Comparison of ENCODE assay signal across 40 cellular contexts in genomic region chr21:21203822-21204339, GRCh38.
"Had no signal": no experiment of that assay in that cellular context is flagged by ENCODE, and none has a peak within 500 bp of the region (broad histone marks: within the 10 kb centered on the region; RNA-seq: fewer than 3 reads in every experiment).

No MANE protein-coding gene starts in this region.

- H3K36me3 ChIP-seq: adrenal gland, ascending aorta, brain microvascular endothelial cell, cardiac muscle cell had no signal

- H3K4me3 ChIP-seq: adrenal gland, ascending aorta, body of pancreas, breast epithelium, cardiac muscle cell had no signal

- H3K27ac ChIP-seq: adrenal gland, ascending aorta, body of pancreas, brain microvascular endothelial cell, breast epithelium, cardiac muscle cell had no signal

- FAIRE-seq: astrocyte, bronchial epithelial cell had no signal

- H3K27ac Mint-ChIP-seq: activated naive CD4-positive, alpha-beta T cell treated with anti-CD3 and anti-CD28 coated beads for 36 hours; activated naive CD4-positive, alpha-beta T cell treated with anti-CD3 and anti-CD28 coated beads, Interleukin-2, amount 10 ng/mL, durations not matched to agents 7 days and 5 days; activated naive CD4-positive, alpha-beta T cell treated with anti-CD3 and anti-CD28 coated beads, Interleukin-2, amount 50 U/mL, for 24 hours; activated naive CD4-positive, alpha-beta T cell treated with anti-CD3 and anti-CD28 coated beads, Interleukin-2, amount 50 U/mL, for 72 hours; activated naive CD8-positive, alpha-beta T cell; activated naive CD8-positive, alpha-beta T cell treated with anti-CD3 and anti-CD28 coated beads for 36 hours; activated naive CD8-positive, alpha-beta T cell treated with anti-CD3 and anti-CD28 coated beads, Interleukin-2, amount 10 ng/mL, durations not matched to agents 7 days and 5 days; activated naive CD8-positive, alpha-beta T cell treated with anti-CD3 and anti-CD28 coated beads, Interleukin-2, amount 50 U/mL, for 24 hours; activated T-cell treated with anti-CD3 and anti-CD28 coated beads, Interleukin-2, amount 50 U/mL, for 24 hours; activated T-cell treated with anti-CD3 and anti-CD28 coated beads, Interleukin-2, amount 50 U/mL, for 72 hours; activated T-helper 1 cell treated with anti-CD3 and anti-CD28 coated beads, Interleukin-12 subunit alpha, Interleukin-12 subunit beta, Interleukin-2, Interleukin-4 antibody, amounts not matched to agents 30 ng/mL and 10 ng/mL and 1 ng/mL, durations not matched to agents 14 hours and 24 hours and 36 hours; activated T-helper 17 cell treated with anti-CD3 and anti-CD28 coated beads, Interleukin-2, amount 50 U/mL, for 72 hours; activated T-helper 2 cell treated with anti-CD3 and anti-CD28 coated beads, Interferon-gamma antibody, Interleukin-2, Interleukin-4, amounts not matched to agents 10 μg/mL and 5 μg/mL and 100 μg/mL, durations not matched to agents 14 hours and 24 hours and 36 hours; brain had no signal

- H3K36me3 Mint-ChIP-seq: activated naive CD4-positive, alpha-beta T cell treated with anti-CD3 and anti-CD28 coated beads, Interleukin-2, amount 10 ng/mL, durations not matched to agents 7 days and 5 days; activated naive CD4-positive, alpha-beta T cell treated with anti-CD3 and anti-CD28 coated beads, Interleukin-2, amount 50 U/mL, for 24 hours; activated naive CD4-positive, alpha-beta T cell treated with anti-CD3 and anti-CD28 coated beads, Interleukin-2, amount 50 U/mL, for 72 hours; activated naive CD8-positive, alpha-beta T cell; activated naive CD8-positive, alpha-beta T cell treated with anti-CD3 and anti-CD28 coated beads for 36 hours; brain had no signal

- H3K9me3 Mint-ChIP-seq: activated naive CD4-positive, alpha-beta T cell treated with anti-CD3 and anti-CD28 coated beads for 36 hours; activated naive CD4-positive, alpha-beta T cell treated with anti-CD3 and anti-CD28 coated beads, Interleukin-2, amount 10 ng/mL, durations not matched to agents 7 days and 5 days; activated naive CD4-positive, alpha-beta T cell treated with anti-CD3 and anti-CD28 coated beads, Interleukin-2, amount 50 U/mL, for 24 hours; activated naive CD4-positive, alpha-beta T cell treated with anti-CD3 and anti-CD28 coated beads, Interleukin-2, amount 50 U/mL, for 72 hours; activated naive CD8-positive, alpha-beta T cell treated with anti-CD3 and anti-CD28 coated beads for 36 hours; activated T-cell treated with anti-CD3 and anti-CD28 coated beads, Interleukin-2, amount 50 U/mL, for 24 hours; activated T-cell treated with anti-CD3 and anti-CD28 coated beads, Interleukin-2, amount 50 U/mL, for 4 hours; activated T-cell treated with anti-CD3 and anti-CD28 coated beads, Interleukin-2, amount 50 U/mL, for 72 hours; activated T-helper 17 cell treated with anti-CD3 and anti-CD28 coated beads, Interleukin-2, amount 50 U/mL, for 72 hours had no signal

- H3K4me3 Mint-ChIP-seq: activated naive CD4-positive, alpha-beta T cell treated with anti-CD3 and anti-CD28 coated beads for 36 hours; activated naive CD4-positive, alpha-beta T cell treated with anti-CD3 and anti-CD28 coated beads, Interleukin-2, amount 10 ng/mL, durations not matched to agents 7 days and 5 days; activated naive CD4-positive, alpha-beta T cell treated with anti-CD3 and anti-CD28 coated beads, Interleukin-2, amount 50 U/mL, for 24 hours; activated naive CD8-positive, alpha-beta T cell; activated naive CD8-positive, alpha-beta T cell treated with anti-CD3 and anti-CD28 coated beads for 36 hours; activated naive CD8-positive, alpha-beta T cell treated with anti-CD3 and anti-CD28 coated beads, Interleukin-2, amount 10 ng/mL, durations not matched to agents 7 days and 5 days; activated naive CD8-positive, alpha-beta T cell treated with anti-CD3 and anti-CD28 coated beads, Interleukin-2, amount 50 U/mL, for 24 hours; activated T-cell treated with anti-CD3 and anti-CD28 coated beads, Interleukin-2, amount 50 U/mL, for 24 hours; activated T-cell treated with anti-CD3 and anti-CD28 coated beads, Interleukin-2, amount 50 U/mL, for 4 hours; activated T-cell treated with anti-CD3 and anti-CD28 coated beads, Interleukin-2, amount 50 U/mL, for 72 hours; activated T-helper 1 cell treated with anti-CD3 and anti-CD28 coated beads, Interleukin-12 subunit alpha, Interleukin-12 subunit beta, Interleukin-2, Interleukin-4 antibody, amounts not matched to agents 30 ng/mL and 10 ng/mL and 1 ng/mL, durations not matched to agents 14 hours and 24 hours and 36 hours; activated T-helper 17 cell treated with anti-CD3 and anti-CD28 coated beads, Interleukin-2, amount 50 U/mL, for 72 hours; brain; central memory CD8-positive, alpha-beta T cell had no signal

- H3K27me3 ChIP-seq: adrenal gland, ascending aorta, body of pancreas, brain microvascular endothelial cell, breast epithelium, cardiac muscle cell had no signal

- H3K4me1 ChIP-seq: body of pancreas, breast epithelium had no signal

- H3K9me3 ChIP-seq: adrenal gland, ascending aorta, body of pancreas, breast epithelium had no signal

- DNase-seq: activated effector memory CD4-positive, alpha-beta T cell treated with anti-CD3 and anti-CD28 coated beads, Interleukin-2, amount 50 U/mL, for 16 hours; activated effector memory CD4-positive, alpha-beta T cell treated with Interleukin-2 at 50 U/mL for 16 hours; activated gamma-delta T cell; activated gamma-delta T cell treated with Interleukin-2 at 50 U/mL for 16 hours; activated naive CD4-positive, alpha-beta T cell; activated naive CD4-positive, alpha-beta T cell treated with anti-CD3 and anti-CD28 coated beads for 36 hours; activated naive CD4-positive, alpha-beta T cell treated with anti-CD3 and anti-CD28 coated beads, Interleukin-2, amount 10 ng/mL, durations not matched to agents 7 days and 5 days; activated naive CD4-positive, alpha-beta T cell treated with anti-CD3 and anti-CD28 coated beads, Interleukin-2, amount 50 U/mL, for 16 hours; activated naive CD4-positive, alpha-beta T cell treated with Interleukin-2 at 50 U/mL for 16 hours; activated naive CD8-positive, alpha-beta T cell treated with anti-CD3 and anti-CD28 coated beads for 36 hours; activated naive CD8-positive, alpha-beta T cell treated with anti-CD3 and anti-CD28 coated beads, Interleukin-2, amount 10 ng/mL, durations not matched to agents 7 days and 5 days; activated naive CD8-positive, alpha-beta T cell treated with anti-CD3 and anti-CD28 coated beads, Interleukin-2, amount 50 U/mL, for 24 hours; activated T-cell treated with anti-CD3 and anti-CD28 coated beads, Interleukin-2, amount 50 U/mL, for 1 hour; activated T-cell treated with anti-CD3 and anti-CD28 coated beads, Interleukin-2, amount 50 U/mL, for 24 hours; activated T-cell treated with anti-CD3 and anti-CD28 coated beads, Interleukin-2, amount 50 U/mL, for 4 hours; activated T-cell treated with anti-CD3 and anti-CD28 coated beads, Interleukin-2, amount 50 U/mL, for 48 hours; activated T-cell treated with anti-CD3 and anti-CD28 coated beads, Interleukin-2, amount 50 U/mL, for 72 hours; adrenal gland; amniotic stem cell; amygdala; anterior cingulate cortex; aorta; body of pancreas; brain microvascular endothelial cell; caudate nucleus; central memory CD4-positive, alpha-beta T cell; cerebellar nuclear complex had no signal

- H3K4me1 Mint-ChIP-seq: activated naive CD4-positive, alpha-beta T cell treated with anti-CD3 and anti-CD28 coated beads, Interleukin-2, amount 50 U/mL, for 24 hours; brain; central memory CD8-positive, alpha-beta T cell had no signal

- H3K27me3 Mint-ChIP-seq: activated naive CD4-positive, alpha-beta T cell treated with anti-CD3 and anti-CD28 coated beads, Interleukin-2, amount 10 ng/mL, durations not matched to agents 7 days and 5 days; activated naive CD4-positive, alpha-beta T cell treated with anti-CD3 and anti-CD28 coated beads, Interleukin-2, amount 50 U/mL, for 24 hours; activated naive CD8-positive, alpha-beta T cell; activated naive CD8-positive, alpha-beta T cell treated with anti-CD3 and anti-CD28 coated beads for 36 hours; activated naive CD8-positive, alpha-beta T cell treated with anti-CD3 and anti-CD28 coated beads, Interleukin-2, amount 50 U/mL, for 24 hours; activated T-cell treated with anti-CD3 and anti-CD28 coated beads, Interleukin-2, amount 50 U/mL, for 24 hours; activated T-helper 17 cell treated with anti-CD3 and anti-CD28 coated beads, Interleukin-2, amount 50 U/mL, for 72 hours; brain; central memory CD8-positive, alpha-beta T cell had no signal

- ATAC-seq: activated naive CD4-positive, alpha-beta T cell treated with anti-CD3 and anti-CD28 coated beads, Interleukin-2, amount 50 U/mL, for 72 hours; activated naive CD8-positive, alpha-beta T cell treated with anti-CD3 and anti-CD28 coated beads, Interleukin-2, amount 50 U/mL, for 24 hours; activated T-cell treated with anti-CD3 and anti-CD28 coated beads, Interleukin-2, amount 50 U/mL, for 4 hours; activated T-cell treated with anti-CD3 and anti-CD28 coated beads, Interleukin-2, amount 50 U/mL, for 72 hours; activated T-helper 17 cell treated with anti-CD3 and anti-CD28 coated beads, Interleukin-2, amount 50 U/mL, for 72 hours; body of pancreas had no signal
